ENCODE assay signal across 15 cellular contexts in genomic region chr1:66181999-66182398, GRCh38.
DNase-seq lines count a peak whose midpoint lies in the region; ATAC-seq, FAIRE-seq and TF ChIP-seq lines count a peak whose summit lies in the region.
"Had no signal": no experiment of that assay in that cellular context is flagged by ENCODE, and none has a peak within 500 bp of the region (broad histone marks: within the 10 kb centered on the region; RNA-seq: fewer than 3 reads in every experiment).

No MANE protein-coding gene starts in this region.

- no peak for ATAC-seq in GM21619 (IDR thresholded peaks at IDR 0.05; ENCODE audit: unreplicated experiment)
- ATAC-seq: HepG2 had no signal

- peak; percentile 18 for DNase-seq in activated naive CD4-positive, alpha-beta T cell treated with anti-CD3 and anti-CD28 coated beads for 36 hours
- DNase-seq in activated naive CD4-positive, alpha-beta T cell treated with Interleukin-2 at 50 U/mL for 16 hours = no peak
- no peak for DNase-seq in GM23248
- DNase-seq in osteoblast (ENCODE audit: insufficient read length, low spot score, missing footprints) = no peak
- no peak for DNase-seq in DMS 273 treated with DMSO at 0.1 percent for 48 hours (lab: John Stamatoyannopoulos, UW)
- DNase-seq in NCI-H1417 treated with DMSO at 0.1 percent for 48 hours (lab: John Stamatoyannopoulos, UW) = no peak
- DNase-seq: MG63, NCI-H187, NCI-H69 had no signal

- H2AFZ ChIP-seq in GM23248 (no peak overlapping the region), osteoblast (ENCODE audit: low read length) (no peak overlapping the region)

- H3K36me3 ChIP-seq in GM23248 (ENCODE audit: low read depth) (no peaks in the 10 kb centered on the region), osteoblast (ENCODE audit: insufficient read depth, low read length) (no peaks in the 10 kb centered on the region)
- H3K36me3 ChIP-seq: MG63 had no signal

- no peaks in the 10 kb centered on the region for H3K36me3 Mint-ChIP-seq in activated naive CD4-positive, alpha-beta T cell treated with anti-CD3 and anti-CD28 coated beads for 36 hours (ENCODE audit: low read depth)

- H3K9me3 Mint-ChIP-seq in activated naive CD4-positive, alpha-beta T cell treated with anti-CD3 and anti-CD28 coated beads for 36 hours = no peaks in the 10 kb centered on the region

- peaks cover 12% of the 10 kb centered on the region; the same call in 1 of the 2 replicates for H3F3A ChIP-seq in GM23248 (ENCODE audit: insufficient read depth)

- H3K79me2 ChIP-seq in GM23248 (ENCODE audit: insufficient read depth) = no peaks in the 10 kb centered on the region
- H3K79me2 ChIP-seq in osteoblast (ENCODE audit: insufficient read depth, low read length) = no peaks in the 10 kb centered on the region

- intact Hi-C loops in activated naive CD4-positive, alpha-beta T cell treated with anti-CD3 and anti-CD28 coated beads for 36 hours (cut with micrococcal nuclease) = loop anchor here (1.0 to 2.0 kb wide), 12 partner anchors 13 to 991 kb away; no protein-coding TSS in a partner anchor

- in situ Hi-C loops in GM23248 (cut with MboI) = no loop called here

- no peak overlapping the region for H3K9ac ChIP-seq in GM23248
- H3K9ac ChIP-seq: KMS-11 had no signal

- peak; percentile 80 for FAIRE-seq in TTC549 (lab: Jason Lieb, UNC)
- FAIRE-seq: H54, HepG2 had no signal

- H3K4me1 ChIP-seq in GM23248 (ENCODE audit: insufficient read depth) (peaks cover 13% of the 10 kb centered on the region), osteoblast (ENCODE audit: insufficient read depth, low read length) (peaks cover 13% of the 10 kb centered on the region)

- H3K4me3 Mint-ChIP-seq in activated naive CD4-positive, alpha-beta T cell treated with anti-CD3 and anti-CD28 coated beads for 36 hours = no peak overlapping the region
- H3K4me3 Mint-ChIP-seq: B cell had no signal

- H3K4me3 ChIP-seq in GM23248 (no peak overlapping the region), osteoblast (ENCODE audit: insufficient read depth, low read length) (no peak overlapping the region)
- H3K4me3 ChIP-seq: MG63 had no signal

- TF ChIP-seq CTCF in osteoblast (IDR thresholded peaks at IDR 0.05; ENCODE audit: extremely low read depth, low read depth, low read length) = no peak

- peak overlapping the region; percentile 39 for H3K4me2 ChIP-seq in GM23248 (ENCODE audit: unreplicated experiment)
- H3K4me2 ChIP-seq in osteoblast (ENCODE audit: insufficient read depth, low read length) = peak overlapping the region; percentile 45
- H3K4me2 ChIP-seq: KMS-11 had no signal

- WGBS in GM23248 (ENCODE audit: low coverage in 1 of 2, low lambda C conversion rate in 2 of 2, missing lambda C conversion rate in 2 of 2), 2 experiments = 63 to 69% methylated on average over 4 of the region's 4 CpGs

- CTCF ChIA-PET in activated naive CD4-positive, alpha-beta T cell treated with anti-CD3 and anti-CD28 coated beads for 36 hours (lab: Charles Lee) = interaction anchor here (1.3 to 5.1 kb wide), 2 partner anchors 10 to 61 kb away, joined by 3 to 42 read pairs; no protein-coding TSS in a partner anchor

- no peaks in the 10 kb centered on the region for H3K27me3 Mint-ChIP-seq in activated naive CD4-positive, alpha-beta T cell treated with anti-CD3 and anti-CD28 coated beads for 36 hours (ENCODE audit: low read depth)

- H4K20me1 ChIP-seq in GM23248 (ENCODE audit: insufficient read depth) (no peaks in the 10 kb centered on the region; the same call in 1 of the 2 replicates), osteoblast (ENCODE audit: insufficient read depth, low read length) (no peaks in the 10 kb centered on the region)

- H3K27ac ChIP-seq in GM23248 = no peak overlapping the region
- H3K27ac ChIP-seq in osteoblast (ENCODE audit: low read depth, low read length) = peak overlapping the region; percentile 82
- H3K27ac ChIP-seq: KMS-11 had no signal

- no peak overlapping the region for H3K27ac Mint-ChIP-seq in activated naive CD4-positive, alpha-beta T cell treated with anti-CD3 and anti-CD28 coated beads for 36 hours
- H3K27ac Mint-ChIP-seq: B cell had no signal

- H3K9me3 ChIP-seq in GM23248 (ENCODE audit: low read depth) = no peaks in the 10 kb centered on the region
- H3K9me3 ChIP-seq in osteoblast (ENCODE audit: low read depth, low read length) = no peaks in the 10 kb centered on the region
- H3K9me3 ChIP-seq: MG63 had no signal

- no peaks in the 10 kb centered on the region for H3K9me2 ChIP-seq in GM23248 (ENCODE audit: insufficient read depth)

- H3K27me3 ChIP-seq in GM23248 (replicated peaks; ENCODE audit: insufficient read depth) (no peaks in the 10 kb centered on the region), osteoblast (ENCODE audit: insufficient read depth, low read length) (no peaks in the 10 kb centered on the region)
- H3K27me3 ChIP-seq: MG63 had no signal

- H3K4me1 Mint-ChIP-seq in activated naive CD4-positive, alpha-beta T cell treated with anti-CD3 and anti-CD28 coated beads for 36 hours (ENCODE audit: low read depth) = peaks cover 33% of the 10 kb centered on the region
- H3K4me1 Mint-ChIP-seq: B cell had no signal
